19 cellular contexts compared by ENCODE assay signal in genomic region chr7:76064208-76064970, GRCh38.
"Had no signal": no experiment of that assay in that cellular context is flagged by ENCODE, and none has a peak within 500 bp of the region (broad histone marks: within the 10 kb centered on the region; RNA-seq: fewer than 3 reads in every experiment).

No MANE protein-coding gene starts in this region.

- H3K4me2 ChIP-seq: smooth muscle cell had no signal

- FAIRE-seq: bronchial epithelial cell, colon had no signal

- H3K4me3 ChIP-seq: esophagus muscularis mucosa, prostate gland, smooth muscle cell, stomach, thyroid gland, upper lobe of right lung had no signal

- H3K27me3 ChIP-seq: esophagus muscularis mucosa, foreskin keratinocyte, stomach, thyroid gland, upper lobe of right lung had no signal

- H3K27ac ChIP-seq: esophagus muscularis mucosa, foreskin keratinocyte, prostate gland, stomach, thyroid gland, upper lobe of right lung had no signal

- H3K4me1 ChIP-seq: foreskin keratinocyte had no signal

- H3K9me3 ChIP-seq: esophagus muscularis mucosa, prostate gland, stomach, thyroid gland, upper lobe of right lung had no signal

- ATAC-seq: stimulated activated naive B cell treated with anti-CD40 and anti-IgM and Interleukin-4, amounts not matched to agents 10 μg/mL and 1 μg/mL and 100 μg/mL, for 72 hours; T-helper 17 cell; upper lobe of right lung had no signal

- DNase-seq: activated CD4-positive, alpha-beta memory T cell treated with anti-CD3 and anti-CD28 coated beads, Interleukin-2, amount 10 ng/mL, durations not matched to agents 7 days and 5 days; activated CD4-positive, alpha-beta T cell treated with anti-CD3 and anti-CD28 coated beads for 1 hour; activated CD4-positive, alpha-beta T cell treated with anti-CD3 and anti-CD28 coated beads, Interleukin-2, amount 10 ng/mL, durations not matched to agents 7 days and 5 days; activated CD8-positive, alpha-beta memory T cell treated with anti-CD3 and anti-CD28 coated beads, Interleukin-2, amount 50 U/mL, for 48 hours; dermis blood vessel endothelial cell; effector CD4-positive, alpha-beta T cell; stimulated activated CD4-positive, alpha-beta T cell treated with anti-CD3 and anti-CD28 coated beads, Interleukin-2, amount 100 ng/mL, for 24 hours; stimulated activated naive B cell treated with anti-CD40 and anti-IgM and Interleukin-4, amounts not matched to agents 10 μg/mL and 1 μg/mL and 100 μg/mL, for 72 hours; T-helper 17 cell; T1000; upper lobe of right lung had no signal
